In genomic region chr2:202848813-202849212, GRCh38 we compare ENCODE assay signal across 14 cellular contexts. TPM values are rescaled to one million over a fixed set of nuclear protein-coding genes. Genes with fewer than 3 reads are reported as not detected.
DNase-seq lines count a peak whose midpoint lies in the region; ATAC-seq and TF ChIP-seq lines count a peak whose summit lies in the region.
"Had no signal": no experiment of that assay in that cellular context is flagged by ENCODE, and none has a peak within 500 bp of the region (broad histone marks: within the 10 kb centered on the region; RNA-seq: fewer than 3 reads in every experiment).

No MANE protein-coding gene starts in this region.

- in situ Hi-C loops in Panc1 (cut with HindIII; ENCODE audit: low pct_unique_long_range_greater_than_20kb, low sequenced_read_pairs): no loop called here

- CTCF ChIA-PET in Panc1 (lab: Charles Lee): interaction anchor here (0.6 kb wide), 1 partner anchor 244 kb away, joined by 10 read pairs; no protein-coding TSS in a partner anchor

- H3K27me3 Mint-ChIP-seq in stimulated activated naive CD8-positive, alpha-beta T cell treated with anti-CD3 and anti-CD28 coated beads, Interleukin-15, amount 100 ng/mL, for 72 hours: no peaks in the 10 kb centered on the region
- no peaks in the 10 kb centered on the region for H3K27me3 Mint-ChIP-seq in dendritic cell treated with granulocyte-macrophage colony-stimulating factor and Interleukin-4, amounts not matched to agents 40 ng/mL and 50 ng/mL, for 4 days

- POLR2A ChIA-PET in Panc1 (lab: Charles Lee): no interaction called here

- H3K36me3 Mint-ChIP-seq in dendritic cell treated with granulocyte-macrophage colony-stimulating factor and Interleukin-4, amounts not matched to agents 40 ng/mL and 50 ng/mL, for 4 days (ENCODE audit: low read depth): no peaks in the 10 kb centered on the region

- no peak overlapping the region for H3K27ac ChIP-seq in Panc1 (ENCODE audit: low read length)
- H3K27ac ChIP-seq: colonic mucosa, vagina, VCaP had no signal

- DNase-seq in stimulated activated naive CD8-positive, alpha-beta T cell treated with anti-CD3 and anti-CD28 coated beads, Interleukin-15, Interleukin-2, amounts not matched to agents 100 U/mL and 50 U/mL, for 24 hours: peak; percentile 13
- no peak for DNase-seq in stimulated activated naive CD8-positive, alpha-beta T cell treated with anti-CD3 and anti-CD28 coated beads, Interleukin-15, amount 100 ng/mL, for 72 hours
- DNase-seq in Panc1 (ENCODE audit: low read depth, low spot score) (no peak), ureter (ENCODE audit: low spot score) (peak; percentile 49), mucosa of descending colon (no peak), 8988T (no peak)
- DNase-seq in effector CD4-positive, alpha-beta T cell: no peak
- DNase-seq: colonic mucosa, DMS79, immature natural killer cell, NCI-H1092 treated with DMSO at 0.1 percent for 48 hours had no signal

- H3K36me3 ChIP-seq in Panc1 (ENCODE audit: control insufficient read depth, insufficient read depth, low read length): no peaks in the 10 kb centered on the region
- no peaks in the 10 kb centered on the region for H3K36me3 ChIP-seq in mucosa of descending colon (ENCODE audit: low read depth)
- H3K36me3 ChIP-seq: colonic mucosa, vagina had no signal

- no peak overlapping the region for H3K4me3 Mint-ChIP-seq in stimulated activated naive CD8-positive, alpha-beta T cell treated with anti-CD3 and anti-CD28 coated beads, Interleukin-15, amount 100 ng/mL, for 72 hours
- H3K4me3 Mint-ChIP-seq in dendritic cell treated with granulocyte-macrophage colony-stimulating factor and Interleukin-4, amounts not matched to agents 40 ng/mL and 50 ng/mL, for 4 days: no peak overlapping the region

- peaks cover 17% of the 10 kb centered on the region for H3K4me1 Mint-ChIP-seq in stimulated activated naive CD8-positive, alpha-beta T cell treated with anti-CD3 and anti-CD28 coated beads, Interleukin-15, amount 100 ng/mL, for 72 hours
- peaks cover 45% of the 10 kb centered on the region for H3K4me1 Mint-ChIP-seq in dendritic cell treated with granulocyte-macrophage colony-stimulating factor and Interleukin-4, amounts not matched to agents 40 ng/mL and 50 ng/mL, for 4 days (ENCODE audit: low read depth)

- TF ChIP-seq CTCF in Panc1 (IDR thresholded peaks at IDR 0.05) (no peak), mucosa of descending colon (IDR thresholded peaks at IDR 0.05) (no peak)

- no peak for ATAC-seq in stimulated activated naive CD8-positive, alpha-beta T cell treated with anti-CD3 and anti-CD28 coated beads, Interleukin-15, Interleukin-2, amounts not matched to agents 100 U/mL and 50 U/mL, for 24 hours
- no peak for ATAC-seq in stimulated activated naive CD8-positive, alpha-beta T cell treated with anti-CD3 and anti-CD28 coated beads, Interleukin-15, amount 100 ng/mL, for 72 hours
- peak; percentile 48 for ATAC-seq in Panc1
- ATAC-seq in mucosa of descending colon: no peak

- H3K4me1 ChIP-seq in Panc1 (ENCODE audit: control insufficient read depth, insufficient read depth, low read length): no peaks in the 10 kb centered on the region
- H3K4me1 ChIP-seq in mucosa of descending colon (ENCODE audit: low read depth): no peaks in the 10 kb centered on the region
- H3K4me1 ChIP-seq: colonic mucosa, vagina had no signal

- H3K27me3 ChIP-seq in Panc1 (ENCODE audit: control insufficient read depth, insufficient read depth, low read length): no peaks in the 10 kb centered on the region
- H3K27me3 ChIP-seq: colonic mucosa, vagina had no signal

- intact Hi-C loops in Panc1 (cut with micrococcal nuclease; ENCODE audit: unreplicated experiment): no loop called here
- intact Hi-C loops in dendritic cell treated with granulocyte-macrophage colony-stimulating factor and Interleukin-4, amounts not matched to agents 40 ng/mL and 50 ng/mL, for 4 days (cut with micrococcal nuclease): loop anchor here (2.0 kb wide), 1 partner anchor 22 kb away; the partner anchor contains the start of gene ICA1L
- intact Hi-C loops in mucosa of descending colon (cut with DNase I, micrococcal nuclease): no loop called here

- no TSS peak for BruUV-seq in Panc1 (replicated peaks; lab: Mats Ljungman, UMichigan)

- no peaks in the 10 kb centered on the region for H3K9me3 Mint-ChIP-seq in stimulated activated naive CD8-positive, alpha-beta T cell treated with anti-CD3 and anti-CD28 coated beads, Interleukin-15, amount 100 ng/mL, for 72 hours
- H3K9me3 Mint-ChIP-seq in dendritic cell treated with granulocyte-macrophage colony-stimulating factor and Interleukin-4, amounts not matched to agents 40 ng/mL and 50 ng/mL, for 4 days: no peaks in the 10 kb centered on the region

- H3K9me3 ChIP-seq in Panc1 (ENCODE audit: control insufficient read depth, insufficient read depth, low read depth, low read length) (no peaks in the 10 kb centered on the region), mucosa of descending colon (no peaks in the 10 kb centered on the region)
- H3K9me3 ChIP-seq: colonic mucosa, vagina had no signal

- H3K27ac Mint-ChIP-seq in stimulated activated naive CD8-positive, alpha-beta T cell treated with anti-CD3 and anti-CD28 coated beads, Interleukin-15, amount 100 ng/mL, for 72 hours: no peak overlapping the region
- peak overlapping the region; percentile 89 for H3K27ac Mint-ChIP-seq in dendritic cell treated with granulocyte-macrophage colony-stimulating factor and Interleukin-4, amounts not matched to agents 40 ng/mL and 50 ng/mL, for 4 days

- H3K4me3 ChIP-seq in Panc1 (ENCODE audit: low read depth in 2 of 2, low read length in 2 of 2) (no peak overlapping the region), mucosa of descending colon (no peak overlapping the region)
- H3K4me3 ChIP-seq: colonic mucosa, vagina had no signal

RNA-seq across cellular contexts. Expression of gene ICA1L, which starts 22.8 kb away (rescaled TPM):
- total RNA-seq in Panc1 (2021; ENCODE audit: unreplicated experiment) (6.4 TPM), ureter (35.9 TPM), mucosa of descending colon (10 to 100 TPM in 1 of 3 donors, 1 to 10 TPM in 2; 1.6 to 12.7 (median 2.6) TPM)
- 3.6 TPM for polyA plus RNA-seq in Panc1 (2012; ENCODE audit: insufficient read length)

Comparison
In these comparisons a context has a peak if more than half of its experiments do, and no peak if none do; other contexts are left out.
1. DNase-seq: peak in stimulated activated naive CD8-positive, alpha-beta T cell treated with anti-CD3 and anti-CD28 coated beads, Interleukin-15, Interleukin-2, amounts not matched to agents 100 U/mL and 50 U/mL, for 24 hours (single experiment) and ureter (single experiment); none in stimulated activated naive CD8-positive, alpha-beta T cell treated with anti-CD3 and anti-CD28 coated beads, Interleukin-15, amount 100 ng/mL, for 72 hours (0 of 2), Panc1 (single experiment), mucosa of descending colon (0 of 3), effector CD4-positive, alpha-beta T cell (single experiment) and 8988T (single experiment).